ENCODE assay signal across 1 cellular context in the genomic region with DNA sequence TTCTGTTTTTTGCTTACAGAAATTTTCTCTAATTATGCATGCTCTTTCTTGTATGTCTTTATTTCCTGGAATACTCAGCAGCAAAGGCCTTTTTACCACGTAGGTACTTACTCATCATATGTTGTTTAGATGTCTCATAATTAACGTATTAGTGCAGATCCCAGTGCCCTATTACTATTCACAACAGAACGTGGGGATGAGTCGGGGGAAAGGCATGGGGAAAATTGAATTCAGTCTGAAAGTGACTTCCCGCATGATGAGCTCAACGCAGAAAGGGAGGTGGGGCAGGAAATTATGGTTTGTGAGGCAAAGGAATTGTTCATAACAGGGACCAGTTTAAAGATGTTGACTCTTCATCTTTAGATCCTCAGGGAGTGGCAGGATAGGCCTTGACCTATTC.
TF ChIP-seq lines count a peak whose summit lies in the region.

No MANE protein-coding gene starts in this region.

TF ChIP-seq in HCT116, 20 proteins besides CTCF, POLR2A, EP300 and RAD21 (continued from another document):
- TF ChIP-seq, protein P1, sequence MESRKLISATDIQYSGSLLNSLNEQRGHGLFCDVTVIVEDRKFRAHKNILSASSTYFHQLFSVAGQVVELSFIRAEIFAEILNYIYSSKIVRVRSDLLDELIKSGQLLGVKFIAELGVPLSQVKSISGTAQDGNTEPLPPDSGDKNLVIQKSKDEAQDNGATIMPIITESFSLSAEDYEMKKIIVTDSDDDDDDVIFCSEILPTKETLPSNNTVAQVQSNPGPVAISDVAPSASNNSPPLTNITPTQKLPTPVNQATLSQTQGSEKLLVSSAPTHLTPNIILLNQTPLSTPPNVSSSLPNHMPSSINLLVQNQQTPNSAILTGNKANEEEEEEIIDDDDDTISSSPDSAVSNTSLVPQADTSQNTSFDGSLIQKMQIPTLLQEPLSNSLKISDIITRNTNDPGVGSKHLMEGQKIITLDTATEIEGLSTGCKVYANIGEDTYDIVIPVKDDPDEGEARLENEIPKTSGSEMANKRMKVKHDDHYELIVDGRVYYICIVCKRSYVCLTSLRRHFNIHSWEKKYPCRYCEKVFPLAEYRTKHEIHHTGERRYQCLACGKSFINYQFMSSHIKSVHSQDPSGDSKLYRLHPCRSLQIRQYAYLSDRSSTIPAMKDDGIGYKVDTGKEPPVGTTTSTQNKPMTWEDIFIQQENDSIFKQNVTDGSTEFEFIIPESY (IDR thresholded peaks at IDR 0.05; ENCODE audit: extremely low read depth, insufficient replicate concordance, low read length): no peak
- no peak for TF ChIP-seq EZH2 (IDR thresholded peaks at IDR 0.05)
